Comparison of ENCODE assay signal across 1 cellular context in genomic region chr10:14383266-14383665, GRCh38.
TF ChIP-seq lines count a peak whose summit lies in the region.

No MANE protein-coding gene starts in this region.

TF ChIP-seq in GM12878, 131 proteins besides CTCF, POLR2A, EP300 and RAD21 (continued from another document):
- TF ChIP-seq NKRF (conservative IDR thresholded peaks at IDR 0.05) = no peak
- no peak for TF ChIP-seq POLR2AphosphoS5 (IDR thresholded peaks at IDR 0.05; ENCODE audit: low read length)
- no peak for TF ChIP-seq FOXK2 (IDR thresholded peaks at IDR 0.05)
- TF ChIP-seq LARP7 (IDR thresholded peaks at IDR 0.05) = no peak
TF ChIP-seq in GM12878: peak in this region for 0.
